In genomic region chr18:37457337-37457736, GRCh38 we compare ENCODE assay signal across 23 cellular contexts.
"Had no signal": no experiment of that assay in that cellular context is flagged by ENCODE, and none has a peak within 500 bp of the region (broad histone marks: within the 10 kb centered on the region; RNA-seq: fewer than 3 reads in every experiment).

No MANE protein-coding gene starts in this region.

- H3K27ac Mint-ChIP-seq: dendritic cell treated with granulocyte-macrophage colony-stimulating factor and Interleukin-4, amounts not matched to agents 40 ng/mL and 50 ng/mL, for 4 days; endodermal cell; naive thymus-derived CD4-positive, alpha-beta T cell; stimulated activated memory B cell treated with anti-CD40 and anti-IgM and Interleukin-4, amounts not matched to agents 10 μg/mL and 1 μg/mL and 100 μg/mL, for 72 hours; stimulated activated naive CD8-positive, alpha-beta T cell treated with anti-CD3 and anti-CD28 coated beads, Interleukin-15, amount 100 ng/mL, for 72 hours had no signal

- H3K4me3 Mint-ChIP-seq: dendritic cell treated with granulocyte-macrophage colony-stimulating factor and Interleukin-4, amounts not matched to agents 40 ng/mL and 50 ng/mL, for 4 days; endodermal cell; naive thymus-derived CD4-positive, alpha-beta T cell; stimulated activated memory B cell treated with anti-CD40 and anti-IgM and Interleukin-4, amounts not matched to agents 10 μg/mL and 1 μg/mL and 100 μg/mL, for 72 hours; stimulated activated naive CD8-positive, alpha-beta T cell treated with anti-CD3 and anti-CD28 coated beads, Interleukin-15, amount 100 ng/mL, for 72 hours had no signal

- H3K36me3 ChIP-seq: colonic mucosa, gastrocnemius medialis, prostate gland, sigmoid colon, spleen, suprapubic skin, transverse colon, upper lobe of right lung, uterus had no signal

- H3K4me1 ChIP-seq: colonic mucosa, gastrocnemius medialis, suprapubic skin had no signal

- H3K9me3 ChIP-seq: colonic mucosa, gastrocnemius medialis, prostate gland, sigmoid colon, spleen, suprapubic skin, transverse colon, upper lobe of right lung, uterus had no signal

- H3K4me1 Mint-ChIP-seq: naive thymus-derived CD4-positive, alpha-beta T cell; stimulated activated memory B cell treated with anti-CD40 and anti-IgM and Interleukin-4, amounts not matched to agents 10 μg/mL and 1 μg/mL and 100 μg/mL, for 72 hours; stimulated activated naive CD8-positive, alpha-beta T cell treated with anti-CD3 and anti-CD28 coated beads, Interleukin-15, amount 100 ng/mL, for 72 hours had no signal

- H3K27ac ChIP-seq: colonic mucosa, epithelial cell of prostate, gastrocnemius medialis, prostate gland, sigmoid colon, suprapubic skin, transverse colon, upper lobe of right lung, uterus had no signal

- H3K36me3 Mint-ChIP-seq: naive thymus-derived CD4-positive, alpha-beta T cell; stimulated activated memory B cell treated with anti-CD40 and anti-IgM and Interleukin-4, amounts not matched to agents 10 μg/mL and 1 μg/mL and 100 μg/mL, for 72 hours had no signal

- H3K4me3 ChIP-seq: colonic mucosa, gastrocnemius medialis, prostate gland, sigmoid colon, spleen, suprapubic skin, transverse colon, upper lobe of right lung, uterus had no signal

- H3K9me3 Mint-ChIP-seq: dendritic cell treated with granulocyte-macrophage colony-stimulating factor and Interleukin-4, amounts not matched to agents 40 ng/mL and 50 ng/mL, for 4 days; endodermal cell; stimulated activated memory B cell treated with anti-CD40 and anti-IgM and Interleukin-4, amounts not matched to agents 10 μg/mL and 1 μg/mL and 100 μg/mL, for 72 hours; stimulated activated naive CD8-positive, alpha-beta T cell treated with anti-CD3 and anti-CD28 coated beads, Interleukin-15, amount 100 ng/mL, for 72 hours had no signal

- ATAC-seq: esophagus mucosa; gastrocnemius medialis; left lobe of liver; naive thymus-derived CD4-positive, alpha-beta T cell; right cardiac atrium; stimulated activated memory B cell treated with anti-CD40 and anti-IgM and Interleukin-4, amounts not matched to agents 10 μg/mL and 1 μg/mL and 100 μg/mL, for 72 hours; stimulated activated naive CD8-positive, alpha-beta T cell treated with anti-CD3 and anti-CD28 coated beads, Interleukin-15, amount 100 ng/mL, for 72 hours; upper lobe of right lung had no signal

- H3K27me3 ChIP-seq: colonic mucosa, gastrocnemius medialis, sigmoid colon, transverse colon, upper lobe of right lung, uterus had no signal

- DNase-seq: colonic mucosa; effector CD8-positive, alpha-beta T cell; endodermal cell; foreskin fibroblast; gastrocnemius medialis; mesenchymal stem cell; midbrain; naive thymus-derived CD4-positive, alpha-beta T cell; right cardiac atrium; sigmoid colon; spleen; stimulated activated CD4-positive, alpha-beta T cell treated with anti-CD3 and anti-CD28 coated beads, Interleukin-4, amount 100 ng/mL, for 4 hours; stimulated activated naive CD8-positive, alpha-beta T cell treated with anti-CD3 and anti-CD28 coated beads, Interleukin-15, amount 100 ng/mL, for 72 hours; transverse colon; upper lobe of right lung; uterus had no signal

- H3K27me3 Mint-ChIP-seq: stimulated activated memory B cell treated with anti-CD40 and anti-IgM and Interleukin-4, amounts not matched to agents 10 μg/mL and 1 μg/mL and 100 μg/mL, for 72 hours had no signal
